Comparison of ENCODE assay signal across 35 cellular contexts in the genomic region with DNA sequence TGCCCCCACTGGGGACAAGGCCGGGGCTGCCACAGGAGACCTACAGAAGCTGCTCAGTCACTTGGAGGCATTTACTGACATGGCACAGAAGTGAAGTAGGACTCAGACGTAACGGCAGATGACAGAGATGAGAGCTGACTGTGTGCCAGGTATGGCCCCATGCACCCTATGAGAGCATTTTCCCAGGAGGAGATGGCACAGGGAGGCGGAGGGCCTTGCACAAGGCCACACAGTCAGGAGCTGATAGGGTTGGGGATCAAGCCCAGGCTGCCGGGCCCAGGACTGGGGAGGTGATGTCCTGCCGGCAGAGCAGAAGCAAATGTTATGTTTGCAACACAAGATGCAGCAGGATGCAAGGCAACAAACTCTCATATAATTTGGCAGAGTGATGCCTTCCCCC. TPM values are rescaled to one million over a fixed set of nuclear protein-coding genes. Genes with fewer than 3 reads are reported as not detected.
"Had no signal": no experiment of that assay in that cellular context is flagged by ENCODE, and none has a peak within 500 bp of the region (broad histone marks: within the 10 kb centered on the region; RNA-seq: fewer than 3 reads in every experiment).

No MANE protein-coding gene starts in this region.

- H3K27ac Mint-ChIP-seq: activated CD8-positive, alpha-beta T cell treated with anti-CD3 and anti-CD28 coated beads for 36 hours; activated naive CD4-positive, alpha-beta T cell treated with anti-CD3 and anti-CD28 coated beads for 36 hours; activated naive CD8-positive, alpha-beta T cell treated with anti-CD3 and anti-CD28 coated beads for 36 hours; activated T-helper 1 cell treated with anti-CD3 and anti-CD28 coated beads, Interleukin-12 subunit alpha, Interleukin-12 subunit beta, Interleukin-2, Interleukin-4 antibody, amounts not matched to agents 30 ng/mL and 10 ng/mL and 1 ng/mL, durations not matched to agents 14 hours and 24 hours and 36 hours; T-helper 1 cell treated with Interleukin-12 subunit alpha and Interleukin-12 subunit beta and Interleukin-4 antibody, amounts not matched to agents 30 μg/mL and 1 μg/mL, for 36 hours; T-helper 2 cell treated with Interferon-gamma antibody and Interleukin-4, amounts not matched to agents 5 μg/mL and 100 μg/mL, for 36 hours had no signal

- H3K4me1 ChIP-seq: ascending aorta, breast epithelium, Peyer's patch, SJSA1 had no signal

- FAIRE-seq: TTC549 had no signal

- H3K27me3 Mint-ChIP-seq: activated CD8-positive, alpha-beta T cell treated with anti-CD3 and anti-CD28 coated beads for 36 hours had no signal

- H3K4me3 Mint-ChIP-seq: activated CD8-positive, alpha-beta T cell treated with anti-CD3 and anti-CD28 coated beads for 36 hours; activated naive CD4-positive, alpha-beta T cell treated with anti-CD3 and anti-CD28 coated beads for 36 hours; activated naive CD8-positive, alpha-beta T cell treated with anti-CD3 and anti-CD28 coated beads for 36 hours; activated T-cell treated with anti-CD3 and anti-CD28 coated beads, Interleukin-2, amount 50 U/mL, for 4 hours; activated T-helper 1 cell treated with anti-CD3 and anti-CD28 coated beads, Interleukin-12 subunit alpha, Interleukin-12 subunit beta, Interleukin-2, Interleukin-4 antibody, amounts not matched to agents 30 ng/mL and 10 ng/mL and 1 ng/mL, durations not matched to agents 14 hours and 24 hours and 36 hours; T-helper 1 cell treated with Interleukin-12 subunit alpha and Interleukin-12 subunit beta and Interleukin-4 antibody, amounts not matched to agents 30 μg/mL and 1 μg/mL, for 36 hours; T-helper 2 cell treated with Interferon-gamma antibody and Interleukin-4, amounts not matched to agents 5 μg/mL and 100 μg/mL, for 36 hours had no signal

- H3K4me3 ChIP-seq: ascending aorta, breast epithelium, Peyer's patch, SJSA1 had no signal

- H3K27ac ChIP-seq: ascending aorta, breast epithelium, Peyer's patch, SJSA1 had no signal

- ATAC-seq: activated CD4-positive, CD25-positive, alpha-beta regulatory T cell treated with anti-CD3 and anti-CD28 coated beads, Interleukin-2, amount 50 U/mL, for 24 hours; activated CD8-positive, alpha-beta T cell treated with anti-CD3 and anti-CD28 coated beads for 36 hours; activated T-cell treated with anti-CD3 and anti-CD28 coated beads, Interleukin-2, amount 50 U/mL, for 4 hours; PC-3 had no signal

- DNase-seq: activated CD4-positive, alpha-beta T cell treated with anti-CD3 and anti-CD28 coated beads for 4 hours; activated CD4-positive, alpha-beta T cell treated with anti-CD3 and anti-CD28 coated beads, Interleukin-2, amount 50 U/mL, for 4 hours; activated CD8-positive, alpha-beta T cell treated with anti-CD3 and anti-CD28 coated beads for 36 hours; activated gamma-delta T cell treated with Interleukin-2 at 50 U/mL for 16 hours; activated naive CD4-positive, alpha-beta T cell treated with anti-CD3 and anti-CD28 coated beads for 36 hours; activated naive CD8-positive, alpha-beta T cell treated with anti-CD3 and anti-CD28 coated beads for 36 hours; activated T-cell treated with anti-CD3 and anti-CD28 coated beads for 4 hours; activated T-cell treated with anti-CD3 and anti-CD28 coated beads, Interleukin-2, amount 50 U/mL, for 4 hours; KG1; MM.1S; MV-4-11; NCI-H1092; NCI-H1417; NCI-H146; NCI-H187; NCI-H2029 treated with DMSO at 0.1 percent for 48 hours; NCI-H2107; NCI-H2171; NCI-H510A; NCI-H526; NCI-H748 treated with DMSO at 0.1 percent for 48 hours; NK-92 treated with Interleukin-12 subunit alpha and Interleukin-12 subunit beta, amount 100 ng/mL, for 24 hours; PC-3; Peyer's patch; RPMI8226; SHP77 treated with DMSO at 0.1 percent for 48 hours; SK-N-SH had no signal

- H3K27me3 ChIP-seq: ascending aorta, breast epithelium, Peyer's patch, SJSA1 had no signal

- H3K36me3 ChIP-seq: ascending aorta, breast epithelium, Peyer's patch, SJSA1 had no signal

- H3K9me3 ChIP-seq: SJSA1, SK-N-SH had no signal

- H3K4me1 Mint-ChIP-seq: activated naive CD8-positive, alpha-beta T cell treated with anti-CD3 and anti-CD28 coated beads for 36 hours had no signal

RNA-seq across cellular contexts. Expression of a gene that starts 34.1 kb away (rescaled TPM):
- total RNA-seq: ascending aorta, SJSA1 had no signal
